18 cellular contexts compared by ENCODE assay signal in the genomic region with DNA sequence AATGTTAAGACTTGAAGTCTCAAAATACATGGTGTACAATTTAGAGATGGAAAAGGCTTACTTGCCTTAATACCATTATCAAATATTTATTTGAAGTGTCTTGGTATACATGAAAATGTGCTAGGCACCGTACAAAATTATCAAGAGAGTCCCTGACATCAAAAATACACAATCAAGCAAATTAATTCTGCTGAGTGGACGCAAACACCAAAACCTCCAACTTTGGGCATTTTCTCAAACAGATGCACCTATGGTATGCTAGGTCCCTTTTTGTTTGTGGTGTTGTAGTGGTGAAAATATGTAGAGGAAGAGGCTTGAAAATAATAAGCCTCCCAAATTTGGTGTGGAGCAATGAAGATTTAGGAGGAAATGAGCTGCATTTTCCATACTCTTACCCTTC. TPM values are rescaled to one million over a fixed set of nuclear protein-coding genes. Genes with fewer than 3 reads are reported as not detected.
DNase-seq lines count a peak whose midpoint lies in the region; ATAC-seq, FAIRE-seq and TF ChIP-seq lines count a peak whose summit lies in the region.
"Had no signal": no experiment of that assay in that cellular context is flagged by ENCODE, and none has a peak within 500 bp of the region (broad histone marks: within the 10 kb centered on the region; RNA-seq: fewer than 3 reads in every experiment).

No MANE protein-coding gene starts in this region.

- no peak for TF ChIP-seq POLR2A in GM12892 (IDR thresholded peaks at IDR 0.05; ENCODE audit: low read depth, low read length)
- TF ChIP-seq POLR2A in K562 (conservative IDR thresholded peaks at IDR 0.05), result no peak

- CTCF ChIA-PET in CD4-positive, alpha-beta T cell (lab: Charles Lee), result interaction anchor here (2.6 kb wide), 1 partner anchor 20 kb away, joined by 8 read pairs; no protein-coding TSS in a partner anchor
- CTCF ChIA-PET in K562 (lab: Yijun Ruan, JAX; ENCODE audit: low intra/inter-chr PET ratio), result no interaction called here

- no peaks in the 10 kb centered on the region for H3K9me3 ChIP-seq in CD4-positive, alpha-beta T cell (ENCODE audit: control insufficient read depth, low read length)
- no peaks in the 10 kb centered on the region for H3K9me3 ChIP-seq in K562 (replicated peaks; ENCODE audit: control insufficient read depth, insufficient read depth, low read depth, low read length)
- H3K9me3 ChIP-seq: BE2C, Caco-2, HAP-1 had no signal

- peak overlapping the region; percentile 47 for H3K27ac Mint-ChIP-seq in activated naive CD4-positive, alpha-beta T cell treated with anti-CD3 and anti-CD28 coated beads, Interleukin-2, amount 50 U/mL, for 24 hours
- peak overlapping the region; percentile 18 for H3K27ac Mint-ChIP-seq in CD4-positive, alpha-beta T cell
- H3K27ac Mint-ChIP-seq: CD4-positive, CD25-positive, alpha-beta regulatory T cell had no signal

- H2AFZ ChIP-seq in K562 (ENCODE audit: low read depth, low read length), result no peak overlapping the region
- H2AFZ ChIP-seq: GM23248 had no signal

- no peak for TF ChIP-seq RAD21 in K562 (CRISPR knock-in tag; conservative IDR thresholded peaks at IDR 0.05 in 1 of 2, IDR thresholded peaks at IDR 0.05 in 1 of 2)

- no peak overlapping the region for H3K9ac ChIP-seq in K562 (ENCODE audit: insufficient read depth in 1 of 2, low read depth in 2 of 2, low read length in 2 of 2)
- H3K9ac ChIP-seq: GM23248 had no signal

- no peaks in the 10 kb centered on the region for H3K27me3 Mint-ChIP-seq in activated naive CD4-positive, alpha-beta T cell treated with anti-CD3 and anti-CD28 coated beads, Interleukin-2, amount 50 U/mL, for 24 hours
- no peaks in the 10 kb centered on the region for H3K27me3 Mint-ChIP-seq in CD4-positive, alpha-beta T cell
- H3K27me3 Mint-ChIP-seq: CD4-positive, CD25-positive, alpha-beta regulatory T cell had no signal

- H3K4me3 ChIP-seq in K562, result no peak overlapping the region
- H3K4me3 ChIP-seq: GM23248, HAP-1 had no signal

- no peak for DNase-seq in activated naive CD4-positive, alpha-beta T cell (lab: John Stamatoyannopoulos, UW)
- no peak for DNase-seq in CD4-positive, alpha-beta T cell
- DNase-seq in GM12892 (ENCODE audit: insufficient read length), result no peak
- no peak for DNase-seq in K562 (ENCODE audit: extremely low read depth in 1 of 4, low spot score in 3 of 4)
- no peak for DNase-seq in KG1 (lab: John Stamatoyannopoulos, UW)
- DNase-seq: ACHN; BE2C; C1 segment of cervical spinal cord; Caco-2; CD4-positive, CD25-positive, alpha-beta regulatory T cell; DMS153; DMS79; GDM1; GM23248 had no signal

- WGBS in K562 (ENCODE audit: insufficient coverage, low coverage, missing lambda C conversion rate), result 91% methylated on average over 2 of the region's 2 CpGs

- H3K27me3 ChIP-seq in CD4-positive, alpha-beta T cell (ENCODE audit: control insufficient read depth, insufficient read depth, low read length), result no peaks in the 10 kb centered on the region
- H3K27me3 ChIP-seq in K562 (ENCODE audit: control insufficient read depth in 2 of 2, insufficient read depth in 2 of 2, low read length in 2 of 2), result no peaks in the 10 kb centered on the region
- H3K27me3 ChIP-seq: BE2C had no signal

- no peak overlapping the region for H3K27ac ChIP-seq in CD4-positive, alpha-beta T cell (ENCODE audit: low read depth, low read length)
- no peak overlapping the region for H3K27ac ChIP-seq in K562 (ENCODE audit: extremely low read depth, low read depth, low read length)
- H3K27ac ChIP-seq: GM23248 had no signal

- H3K36me3 Mint-ChIP-seq in activated naive CD4-positive, alpha-beta T cell treated with anti-CD3 and anti-CD28 coated beads, Interleukin-2, amount 50 U/mL, for 24 hours, result peaks cover 17% of the 10 kb centered on the region
- H3K36me3 Mint-ChIP-seq in CD4-positive, alpha-beta T cell (ENCODE audit: low read depth), result peaks cover 15% of the 10 kb centered on the region

- H3K4me3 Mint-ChIP-seq in activated naive CD4-positive, alpha-beta T cell treated with anti-CD3 and anti-CD28 coated beads, Interleukin-2, amount 50 U/mL, for 24 hours, result no peak overlapping the region
- no peak overlapping the region for H3K4me3 Mint-ChIP-seq in CD4-positive, alpha-beta T cell
- H3K4me3 Mint-ChIP-seq: CD4-positive, CD25-positive, alpha-beta regulatory T cell had no signal

- peaks cover 96% of the 10 kb centered on the region for H3K79me2 ChIP-seq in K562 (ENCODE audit: control insufficient read depth, insufficient read depth, low read length)

- ATAC-seq in CD4-positive, alpha-beta T cell (ENCODE audit: poor library complexity), result no peak
- ATAC-seq in K562 (no peak), GM19023 (IDR thresholded peaks at IDR 0.05; ENCODE audit: unreplicated experiment) (no peak)

- peaks cover 46% of the 10 kb centered on the region for H3K4me1 Mint-ChIP-seq in activated naive CD4-positive, alpha-beta T cell treated with anti-CD3 and anti-CD28 coated beads, Interleukin-2, amount 50 U/mL, for 24 hours
- H3K4me1 Mint-ChIP-seq in CD4-positive, alpha-beta T cell (ENCODE audit: low read depth), result peaks cover 49% of the 10 kb centered on the region

- POLR2A ChIA-PET in CD4-positive, alpha-beta T cell (lab: Charles Lee), result interaction anchor here (1.4 to 6.9 kb wide), 2 partner anchors 15 to 24 kb away, joined by 5 to 33 read pairs; partner anchors contain the start of gene ZNF800
- POLR2A ChIA-PET in K562 (lab: Yijun Ruan, JAX), result interaction anchor here (1.0 to 2.1 kb wide), 7 partner anchors 9 to 24 kb away, joined by 3 to 11 read pairs (median 5); no protein-coding TSS in a partner anchor

- H3K4me2 ChIP-seq in K562 (ENCODE audit: insufficient read depth, low read length), result no peak overlapping the region

- H3K9me1 ChIP-seq in K562 (ENCODE audit: control insufficient read depth, insufficient read depth, low read length), result no peaks in the 10 kb centered on the region

- FAIRE-seq in GM12892 (lab: Jason Lieb, UNC) (peak; percentile 36), K562 (lab: Jason Lieb, UNC) (no peak)
- FAIRE-seq: HTR-8/SVneo had no signal

- BruUV-seq in K562 (replicated peaks; lab: Mats Ljungman, UMichigan), result no TSS peak

- peaks cover 14% of the 10 kb centered on the region; the same call in 1 of the 2 replicates for H4K20me1 ChIP-seq in K562 (replicated peaks; ENCODE audit: control insufficient read depth, insufficient read depth, low read length)

- intact Hi-C loops in CD4-positive, alpha-beta T cell (cut with DNase I, micrococcal nuclease), result no loop called here
- intact Hi-C loops in K562 (cut with micrococcal nuclease), result no loop called here

- peaks cover 91% of the 10 kb centered on the region for H3K36me3 ChIP-seq in K562 (ENCODE audit: control insufficient read depth, insufficient read depth, low read length)

- no peak for TF ChIP-seq EP300 in K562 (IDR thresholded peaks at IDR 0.05; ENCODE audit: low read length)

- TF ChIP-seq CTCF in CD4-positive, alpha-beta T cell (IDR thresholded peaks at IDR 0.05), result no peak
- no peak for TF ChIP-seq CTCF in K562 (IDR thresholded peaks at IDR 0.05 in 2 of 3, conservative IDR thresholded peaks at IDR 0.05 in 1 of 3; ENCODE audit: insufficient read depth in 2 of 3, low read depth in 1 of 3, low read length in 3 of 3)

- no peaks in the 10 kb centered on the region for H3K9me3 Mint-ChIP-seq in activated naive CD4-positive, alpha-beta T cell treated with anti-CD3 and anti-CD28 coated beads, Interleukin-2, amount 50 U/mL, for 24 hours
- no peaks in the 10 kb centered on the region for H3K9me3 Mint-ChIP-seq in CD4-positive, alpha-beta T cell
- H3K9me3 Mint-ChIP-seq: CD4-positive, CD25-positive, alpha-beta regulatory T cell had no signal

- in situ Hi-C loops in K562 (cut with MboI), result no loop called here

- peaks cover 24 to 47% of the 10 kb centered on the region in 2 experiments for H3K4me1 ChIP-seq in K562 (replicated peaks in 1 of 2; ENCODE audit: control insufficient read depth in 2 of 2, insufficient read depth in 2 of 2, low read length in 2 of 2)
- H3K4me1 ChIP-seq: HAP-1 had no signal

TF ChIP-seq in K562, 482 proteins besides CTCF, POLR2A, EP300 and RAD21:
- TF ChIP-seq MAFK (IDR thresholded peaks at IDR 0.05; ENCODE audit: low read length) (peak; percentile 73), THAP7 (CRISPR knock-in tag; IDR thresholded peaks at IDR 0.05) (no peak), PML (IDR thresholded peaks at IDR 0.05; ENCODE audit: low read length) (no peak), MAFG (tag; conservative IDR thresholded peaks at IDR 0.05) (peak; percentile 78), MAFF (IDR thresholded peaks at IDR 0.05; ENCODE audit: low read length) (peak; percentile 75), C11orf30 (IDR thresholded peaks at IDR 0.05; ENCODE audit: low read depth) (peak; percentile 84), ZNF316 (IDR thresholded peaks at IDR 0.05) (peak; percentile 89), BMI1 (IDR thresholded peaks at IDR 0.05; ENCODE audit: low read length) (no peak)

RNA-seq across cellular contexts. Expression of gene ZNF800, which starts 24.8 kb away (rescaled TPM):
- total RNA-seq in CD4-positive, alpha-beta T cell, result 10 to 100 TPM; 73.9 to 78.9 TPM
- polyA plus RNA-seq in GM12892 (2012; ENCODE audit: missing spikeins), result 13.7 TPM
- 28.7 and 131 TPM in 2 replicates for total RNA-seq in K562 (2011; cell fraction: chromatin; rRNA removed; ENCODE audit: low replicate concordance)
- total RNA-seq in K562 (2011; cell fraction: nucleolus; rRNA removed), result 19.2 and 29.9 TPM in 2 replicates
- 38.3 and 60.6 TPM in 2 replicates for total RNA-seq in K562 (2011; cell fraction: nucleoplasm; rRNA removed)
- total RNA-seq in K562 (2014; rRNA removed), result 21.0 and 25.2 TPM in 2 replicates
- 46.1 and 51.1 TPM in 2 replicates for total RNA-seq in K562 (2014; rRNA removed; fragmentation: Illumina TruSeq; extraction: Trizol)
- total RNA-seq in K562 (2015; rRNA removed; fragmentation: Illumina TruSeq; extraction: Trizol), result 54.0 and 58.3 TPM in 2 replicates
- total RNA-seq in K562 (2021), result 48.5 and 50.2 TPM in 2 replicates
- 23.8 and 33.4 TPM in 2 replicates for polyA plus RNA-seq in K562 (2011; rRNA removed)
- 12.3 and 14.2 TPM in 2 replicates for polyA plus RNA-seq in K562 (2011; cell fraction: cytosol; rRNA removed)
- polyA plus RNA-seq in K562 (2011; cell fraction: nucleus; rRNA removed), result 53.9 and 61.4 TPM in 2 replicates
- 19.6 and 27.8 TPM in 2 replicates for polyA plus RNA-seq in K562 (2012)
- 29.0 and 46.7 TPM in 2 replicates for polyA plus RNA-seq in K562 (2014; fragmentation: Illumina TruSeq; extraction: Trizol)
- 1 to 10 TPM; 7.5 to 9.3 TPM for polyA plus RNA-seq in K562 (2014; fragmentation: Nextera tagmentation; extraction: Ambion mirVana)
- 18.9 and 19.3 TPM in 2 replicates for polyA plus RNA-seq in K562 (2014; rRNA removed)
- 61.9 and 63.0 TPM in 2 replicates for polyA minus RNA-seq in K562 (2011; rRNA and poly(A)+ RNA removed)
- 22.8 and 31.1 TPM in 2 replicates for polyA minus RNA-seq in K562 (2011; cell fraction: cytosol; rRNA and poly(A)+ RNA removed)
- polyA minus RNA-seq in K562 (2011; cell fraction: nucleus; rRNA and poly(A)+ RNA removed), result 83.5 and 119 TPM in 2 replicates
